ENCODE assay signal across 22 cellular contexts in the genomic region with DNA sequence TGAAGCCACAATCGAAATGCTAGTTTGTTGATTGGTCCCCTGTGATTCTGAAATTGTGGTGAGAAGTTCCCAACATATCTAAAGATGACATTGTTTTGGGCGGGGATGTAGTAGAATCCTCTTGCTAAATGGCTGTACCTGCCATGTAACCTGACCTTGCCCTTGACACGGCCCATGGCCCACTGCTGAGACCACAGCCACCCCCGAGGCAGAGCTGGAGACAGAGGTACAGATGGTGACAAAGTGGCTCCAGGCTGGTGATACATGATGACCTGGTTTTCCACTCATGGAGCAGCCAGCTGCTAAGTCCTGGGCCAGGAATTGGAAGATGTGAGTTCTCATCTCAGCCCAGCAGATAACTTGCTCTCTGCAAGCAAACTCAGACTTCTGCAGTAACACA.
"Had no signal": no experiment of that assay in that cellular context is flagged by ENCODE, and none has a peak within 500 bp of the region (broad histone marks: within the 10 kb centered on the region; RNA-seq: fewer than 3 reads in every experiment).

No MANE protein-coding gene starts in this region.

- H3K36me3 ChIP-seq: breast epithelium, esophagus squamous epithelium, ovary, right lobe of liver, tibial nerve had no signal

- H3K36me3 Mint-ChIP-seq: activated naive CD4-positive, alpha-beta T cell treated with anti-CD3 and anti-CD28 coated beads, Interleukin-2, amount 50 U/mL, for 24 hours; immature natural killer cell; naive B cell; stimulated activated naive B cell treated with anti-CD40 and anti-IgM and Interleukin-4, amounts not matched to agents 10 μg/mL and 1 μg/mL and 100 μg/mL, for 72 hours had no signal

- H3K27ac ChIP-seq: breast epithelium, esophagus squamous epithelium, ovary, right lobe of liver, tibial nerve had no signal

- H3K4me3 Mint-ChIP-seq: activated CD4-positive, alpha-beta memory T cell treated with anti-CD3 and anti-CD28 coated beads, Interleukin-2, amount 10 ng/mL, durations not matched to agents 7 days and 5 days; activated naive CD4-positive, alpha-beta T cell treated with anti-CD3 and anti-CD28 coated beads, Interleukin-2, amount 50 U/mL, for 24 hours; immature natural killer cell; naive B cell; stimulated activated naive B cell treated with anti-CD40 and anti-IgM and Interleukin-4, amounts not matched to agents 10 μg/mL and 1 μg/mL and 100 μg/mL, for 72 hours had no signal

- H3K27ac Mint-ChIP-seq: activated CD4-positive, alpha-beta memory T cell treated with anti-CD3 and anti-CD28 coated beads, Interleukin-2, amount 10 ng/mL, durations not matched to agents 7 days and 5 days; activated naive CD4-positive, alpha-beta T cell treated with anti-CD3 and anti-CD28 coated beads, Interleukin-2, amount 50 U/mL, for 24 hours; immature natural killer cell; naive B cell; stimulated activated naive B cell treated with anti-CD40 and anti-IgM and Interleukin-4, amounts not matched to agents 10 μg/mL and 1 μg/mL and 100 μg/mL, for 72 hours had no signal

- H3K4me1 ChIP-seq: breast epithelium, esophagus squamous epithelium, right lobe of liver, tibial nerve had no signal

- H3K27me3 ChIP-seq: breast epithelium, ovary, right lobe of liver, tibial nerve had no signal

- H3K27me3 Mint-ChIP-seq: naive B cell had no signal

- H3K4me2 ChIP-seq: smooth muscle cell had no signal

- H3K9me3 ChIP-seq: breast epithelium, esophagus squamous epithelium, mucosa of descending colon, ovary, right lobe of liver, tibial nerve had no signal

- ATAC-seq: left ventricle myocardium superior; mucosa of descending colon; right lobe of liver; stimulated activated naive B cell treated with anti-CD40 and anti-IgM and Interleukin-4, amounts not matched to agents 10 μg/mL and 1 μg/mL and 100 μg/mL, for 72 hours had no signal

- DNase-seq: activated CD4-positive, alpha-beta memory T cell treated with anti-CD3 and anti-CD28 coated beads, Interleukin-2, amount 10 ng/mL, durations not matched to agents 7 days and 5 days; activated CD4-positive, alpha-beta T cell treated with anti-CD3 and anti-CD28 coated beads for 48 hours; activated CD4-positive, CD25-positive, alpha-beta regulatory T cell; activated gamma-delta T cell; activated T-cell treated with anti-CD3 and anti-CD28 coated beads, Interleukin-2, amount 50 U/mL, for 48 hours; effector CD8-positive, alpha-beta T cell; esophagus squamous epithelium; immature natural killer cell; kidney glomerular epithelial cell; left ventricle myocardium superior; mucosa of descending colon; naive B cell; right lobe of liver; stimulated activated CD4-positive, alpha-beta T cell treated with anti-CD3 and anti-CD28 coated beads, Interleukin-4, amount 100 ng/mL, for 24 hours; stimulated activated naive B cell treated with anti-CD40 and anti-IgM and Interleukin-4, amounts not matched to agents 10 μg/mL and 1 μg/mL and 100 μg/mL, for 72 hours; T-helper 1 cell; T-helper 9 cell had no signal

- H3K9me3 Mint-ChIP-seq: activated CD4-positive, alpha-beta memory T cell treated with anti-CD3 and anti-CD28 coated beads, Interleukin-2, amount 10 ng/mL, durations not matched to agents 7 days and 5 days; activated naive CD4-positive, alpha-beta T cell treated with anti-CD3 and anti-CD28 coated beads, Interleukin-2, amount 50 U/mL, for 24 hours; immature natural killer cell had no signal

- H3K4me3 ChIP-seq: breast epithelium, esophagus squamous epithelium, mucosa of descending colon, ovary, right lobe of liver, smooth muscle cell, tibial nerve had no signal

- H3K4me1 Mint-ChIP-seq: activated naive CD4-positive, alpha-beta T cell treated with anti-CD3 and anti-CD28 coated beads, Interleukin-2, amount 50 U/mL, for 24 hours; immature natural killer cell; naive B cell; stimulated activated naive B cell treated with anti-CD40 and anti-IgM and Interleukin-4, amounts not matched to agents 10 μg/mL and 1 μg/mL and 100 μg/mL, for 72 hours had no signal
